In the genomic region with DNA sequence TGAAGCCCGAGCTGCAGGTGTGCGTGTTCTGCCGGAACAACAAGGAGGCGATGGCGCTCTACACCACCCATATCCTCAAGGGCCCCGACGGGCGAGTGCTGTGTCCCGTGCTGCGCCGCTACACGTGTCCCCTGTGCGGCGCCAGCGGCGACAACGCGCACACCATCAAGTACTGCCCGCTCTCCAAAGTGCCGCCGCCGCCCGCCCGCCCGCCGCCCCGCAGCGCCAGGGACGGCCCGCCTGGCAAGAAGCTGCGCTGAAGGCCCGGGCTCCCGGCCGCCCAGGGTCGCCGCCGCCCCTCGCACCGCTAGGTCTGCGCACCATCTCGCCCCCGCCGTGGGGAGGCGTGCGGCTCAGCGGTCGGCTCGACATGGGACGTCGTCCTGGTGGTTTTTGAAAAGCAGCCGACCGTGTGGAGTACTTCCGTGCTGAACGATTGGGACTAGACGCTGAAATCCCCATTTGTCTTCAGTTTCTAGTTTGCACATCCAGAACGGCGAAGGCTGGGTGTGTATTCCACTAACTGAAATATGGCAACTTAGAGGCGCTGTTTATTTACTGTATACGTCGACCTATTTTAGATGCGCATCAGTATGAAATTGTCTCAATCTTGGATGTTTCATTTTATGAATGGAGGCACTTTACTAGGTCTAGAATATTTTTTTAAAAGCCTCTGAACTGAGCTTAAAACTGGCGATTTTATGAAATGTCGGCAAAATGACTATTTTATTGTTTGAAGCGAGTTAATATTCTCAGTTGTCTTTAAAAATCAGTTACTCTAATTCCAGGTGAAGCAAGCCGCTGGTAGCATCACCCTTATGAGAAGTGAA, we compare ENCODE assay signal across 8 cellular contexts. TPM values are rescaled to one million over a fixed set of nuclear protein-coding genes. Genes with fewer than 3 reads are reported as not detected.
DNase-seq lines count a peak whose midpoint lies in the region; ATAC-seq and TF ChIP-seq lines count a peak whose summit lies in the region.

No MANE protein-coding gene starts in this region.

- peak overlapping the region; percentile 80 for H3K27ac ChIP-seq in Panc1 (ENCODE audit: low read length)

- ATAC-seq in GM19351 (IDR thresholded peaks at IDR 0.05; ENCODE audit: unreplicated experiment) (peak; percentile 49), HG03432 (IDR thresholded peaks at IDR 0.05; ENCODE audit: unreplicated experiment) (peak; percentile 56), Panc1 (peak; percentile 67)

- in situ Hi-C loops in Panc1 (cut with HindIII; ENCODE audit: low pct_unique_long_range_greater_than_20kb, low sequenced_read_pairs) = no loop called here

- H3K36me3 ChIP-seq in Panc1 (ENCODE audit: control insufficient read depth, insufficient read depth, low read length) = peaks cover 17% of the 10 kb centered on the region

- peak overlapping the region; percentile 20 for H3K27ac Mint-ChIP-seq in Calu3 (ENCODE audit: unreplicated experiment)

- TF ChIP-seq CTCF in Calu3 (IDR thresholded peaks at IDR 0.05; ENCODE audit: unreplicated experiment) (no peak), Panc1 (IDR thresholded peaks at IDR 0.05) (peak; percentile 53; the same call in 1 of the 2 replicates)

- H3K4me1 ChIP-seq in Panc1 (ENCODE audit: control insufficient read depth, insufficient read depth, low read length) = peaks cover 39% of the 10 kb centered on the region

- DNase-seq in Calu3 = peak; percentile 46
- no peak for DNase-seq in Panc1 (ENCODE audit: low read depth, low spot score)
- DNase-seq in activated T-helper 9 cell treated with anti-CD3 and anti-CD28 coated beads, Interleukin-2, amount 50 U/mL, for 16 hours (ENCODE audit: low read depth) = peak; percentile 20
- peak; percentile 66 for DNase-seq in glomerular visceral epithelial cell (ENCODE audit: extremely low spot score)
- peak; percentile 35 for DNase-seq in renal cortical epithelial cell (ENCODE audit: low read depth)
- DNase-seq in dedifferentiated amniotic fluid mesenchymal stem cell (ENCODE audit: extremely low spot score) = no peak

- H3K27me3 Mint-ChIP-seq in Calu3 (ENCODE audit: unreplicated experiment) = no peaks in the 10 kb centered on the region

- CTCF ChIA-PET in Calu3 (lab: Charles Lee) (interaction anchor here (0.5 kb wide), 1 partner anchor 309 kb away, joined by 3 read pairs; no protein-coding TSS in a partner anchor), Panc1 (lab: Charles Lee) (no interaction called here)

- H3K4me3 Mint-ChIP-seq in Calu3 (ENCODE audit: low read depth, unreplicated experiment) = peak overlapping the region; percentile 52

- POLR2A ChIA-PET in Panc1 (lab: Charles Lee) = interaction anchor here (0.5 kb wide), 1 partner anchor 214 kb away, joined by 3 read pairs; no protein-coding TSS in a partner anchor

- H3K36me3 Mint-ChIP-seq in Calu3 (ENCODE audit: insufficient read depth, unreplicated experiment) = peaks cover 45% of the 10 kb centered on the region

- BruUV-seq in Calu3 (replicated peaks; lab: Mats Ljungman, UMichigan) (no TSS peak), Panc1 (replicated peaks; lab: Mats Ljungman, UMichigan) (no TSS peak)

- H3K9me3 ChIP-seq in Panc1 (ENCODE audit: control insufficient read depth, insufficient read depth, low read depth, low read length) = no peaks in the 10 kb centered on the region

- H3K9me3 Mint-ChIP-seq in Calu3 (ENCODE audit: low read depth, unreplicated experiment) = no peaks in the 10 kb centered on the region

- no peaks in the 10 kb centered on the region for H3K27me3 ChIP-seq in Panc1 (ENCODE audit: control insufficient read depth, insufficient read depth, low read length)

- intact Hi-C loops in Calu3 (cut with micrococcal nuclease; ENCODE audit: unreplicated experiment) = loop anchor here (5.0 kb wide), 1 partner anchor 463 kb away; no protein-coding TSS in a partner anchor
- intact Hi-C loops in Panc1 (cut with micrococcal nuclease; ENCODE audit: unreplicated experiment) = loop anchor here (5.0 kb wide), 1 partner anchor 273 kb away; no protein-coding TSS in a partner anchor

- H3K4me1 Mint-ChIP-seq in Calu3 (ENCODE audit: low read depth, unreplicated experiment) = peaks cover 33% of the 10 kb centered on the region

- H3K4me3 ChIP-seq in Panc1 (ENCODE audit: low read depth in 2 of 2, low read length in 2 of 2) = peak overlapping the region; percentile 60 to 76

RNA-seq across cellular contexts. Expression of a gene that starts 1.1 kb away (rescaled TPM):
- total RNA-seq in Calu3 (2022) (4.6 and 6.8 TPM in 2 replicates), Panc1 (2021; ENCODE audit: unreplicated experiment) (18.0 TPM), renal cortical epithelial cell (1.0 and 2.5 TPM in 2 replicates)
- polyA plus RNA-seq in Panc1 (2012; ENCODE audit: insufficient read length) = 14.0 TPM

RNA-seq across cellular contexts. Expression of a gene that starts 50.0 kb away (rescaled TPM):
- total RNA-seq in Calu3 (2022) (95.3 and 104 TPM in 2 replicates), Panc1 (2021; ENCODE audit: unreplicated experiment) (214 TPM), renal cortical epithelial cell (96.6 and 180 TPM in 2 replicates)
- polyA plus RNA-seq in Panc1 (2012; ENCODE audit: insufficient read length) = 181 TPM

Comparison
In these comparisons a context has a peak if more than half of its experiments do, and no peak if none do; other contexts are left out.
1. DNase-seq: peak in Calu3 (single experiment), activated T-helper 9 cell treated with anti-CD3 and anti-CD28 coated beads, Interleukin-2, amount 50 U/mL, for 16 hours (single experiment), glomerular visceral epithelial cell (single experiment) and renal cortical epithelial cell (single experiment); none in Panc1 (single experiment) and dedifferentiated amniotic fluid mesenchymal stem cell (single experiment).
2. Peak in every context shown above with its lines, with median percentiles within 50 percentile points of each other: ATAC-seq.